ENCODE assay signal across 2 cellular contexts in genomic region chr16:23301251-23302044, GRCh38.
TF ChIP-seq lines count a peak whose summit lies in the region.

No MANE protein-coding gene starts in this region.

TF ChIP-seq in WTC11, 78 proteins besides CTCF, POLR2A, EP300 and RAD21 (continued from another document):
- no peak for TF ChIP-seq SMAD3 (CRISPR knock-in tag; IDR thresholded peaks at IDR 0.05; ENCODE audit: borderline replicate concordance)
- TF ChIP-seq STAT6 (CRISPR knock-in tag; conservative IDR thresholded peaks at IDR 0.05; ENCODE audit: low read depth): no peak
- TF ChIP-seq SOX15 (CRISPR knock-in tag; IDR thresholded peaks at IDR 0.05): no peak
- TF ChIP-seq MXD4 (CRISPR knock-in tag; IDR thresholded peaks at IDR 0.05; ENCODE audit: borderline replicate concordance): no peak
- TF ChIP-seq RELA (CRISPR knock-in tag; IDR thresholded peaks at IDR 0.05; ENCODE audit: borderline replicate concordance): no peak
- no peak for TF ChIP-seq TCF7 (CRISPR knock-in tag; IDR thresholded peaks at IDR 0.05; ENCODE audit: low read depth)
- no peak for TF ChIP-seq E2F5 (CRISPR knock-in tag; IDR thresholded peaks at IDR 0.05)
- TF ChIP-seq PRDM15 (CRISPR knock-in tag; IDR thresholded peaks at IDR 0.05): no peak
- no peak for TF ChIP-seq NR2C2 (CRISPR knock-in tag; IDR thresholded peaks at IDR 0.05)
- no peak for TF ChIP-seq ZNF532 (CRISPR knock-in tag; IDR thresholded peaks at IDR 0.05; ENCODE audit: borderline replicate concordance)
- TF ChIP-seq NR3C1 (CRISPR knock-in tag; conservative IDR thresholded peaks at IDR 0.05; ENCODE audit: low read depth): no peak
- TF ChIP-seq MYBL2 (CRISPR knock-in tag; IDR thresholded peaks at IDR 0.05): no peak
- no peak for TF ChIP-seq GTF2I (CRISPR knock-in tag; conservative IDR thresholded peaks at IDR 0.05)

TF ChIP-seq in HepG2, 621 proteins besides CTCF, POLR2A, EP300 and RAD21 (continued from another document):
- TF ChIP-seq ZNF407 (CRISPR knock-in tag; IDR thresholded peaks at IDR 0.05; ENCODE audit: not compliant biosample characterization) (no peak), FOXP4 (CRISPR knock-in tag; IDR thresholded peaks at IDR 0.05) (no peak), SNAPC4 (CRISPR knock-in tag; IDR thresholded peaks at IDR 0.05) (no peak), AFF4 (CRISPR knock-in tag; IDR thresholded peaks at IDR 0.05) (no peak)
